ENCODE assay signal across 8 cellular contexts in genomic region chr15:85504739-85505676, GRCh38.
DNase-seq lines count a peak whose midpoint lies in the region; ATAC-seq and TF ChIP-seq lines count a peak whose summit lies in the region.

No MANE protein-coding gene starts in this region.

- H3K4me3 ChIP-seq in DND-41 (ENCODE audit: low read depth in 1 of 2, low read length in 2 of 2) (no peak overlapping the region), cardiac fibroblast (replicated peaks in 1 of 2; ENCODE audit: low read depth in 2 of 2, low read length in 2 of 2) (no peak overlapping the region), left lung (no peak overlapping the region)

- H4K20me1 ChIP-seq in DND-41 (ENCODE audit: insufficient read depth, low read length): peaks cover 8% of the 10 kb centered on the region; the same call in 1 of the 2 replicates

- peak; percentile 66 for TF ChIP-seq CTCF in DND-41 (IDR thresholded peaks at IDR 0.05; ENCODE audit: borderline replicate concordance, extremely low read depth, low read length, poor library complexity, severe bottlenecking)
- peak; percentile 50 for TF ChIP-seq CTCF in cardiac fibroblast (IDR thresholded peaks at IDR 0.05; ENCODE audit: low read depth, low read length)
- peak; percentile 47 to 50 for TF ChIP-seq CTCF in left lung (IDR thresholded peaks at IDR 0.05)

- DNase-seq in DND-41: peak; percentile 39
- peak; percentile 82 to 85 for DNase-seq in cardiac fibroblast (ENCODE audit: low read depth in 2 of 2)
- DNase-seq in left lung: no peak
- DNase-seq in stimulated activated CD8-positive, alpha-beta memory T cell treated with anti-CD3 and anti-CD28 coated beads, Interleukin-4, amount 100 ng/mL, for 48 hours: peak; percentile 56

- TF ChIP-seq RAD21 in Ishikawa (IDR thresholded peaks at IDR 0.05; ENCODE audit: low read depth): peak; percentile 61

- ATAC-seq in DND-41 (ENCODE audit: insufficient read depth, low read depth) (peak; percentile 61; the same call in 1 of the 3 replicates), SK-N-SH treated with all-trans-retinoic acid at 6 μM for 48 hours (peak; percentile 92), left lung (peak; percentile 84), GM18867 (IDR thresholded peaks at IDR 0.05; ENCODE audit: unreplicated experiment) (no peak), HG03469 (IDR thresholded peaks at IDR 0.05; ENCODE audit: unreplicated experiment) (no peak)

- TF ChIP-seq EP300 in Ishikawa (IDR thresholded peaks at IDR 0.05; ENCODE audit: borderline replicate concordance): no peak

- H3K27me3 ChIP-seq in DND-41 (ENCODE audit: insufficient read depth, low read length, poor library complexity) (no peaks in the 10 kb centered on the region), left lung (no peaks in the 10 kb centered on the region)

- H3K9ac ChIP-seq in DND-41 (ENCODE audit: low read depth, low read length): no peak overlapping the region

- intact Hi-C loops in left lung (cut with DNase I): loop anchor here in 1 of 2 donors (10.0 kb wide), 1 partner anchor 210 kb away; no protein-coding TSS in a partner anchor

- no peak overlapping the region for H2AFZ ChIP-seq in DND-41 (ENCODE audit: low read depth, low read length)

- H3K27ac ChIP-seq in DND-41 (ENCODE audit: low read length): no peak overlapping the region
- peak overlapping the region; percentile 41 to 49 for H3K27ac ChIP-seq in left lung

- H3K4me1 ChIP-seq in DND-41 (ENCODE audit: insufficient read depth, low read length) (no peaks in the 10 kb centered on the region), left lung (peaks cover 4 to 30% of the 10 kb centered on the region in 2 donors)

- no peaks in the 10 kb centered on the region for H3K36me3 ChIP-seq in DND-41 (ENCODE audit: insufficient read depth, low read length)
- H3K36me3 ChIP-seq in left lung: no peaks in the 10 kb centered on the region

- no peak overlapping the region for H3K4me2 ChIP-seq in DND-41 (ENCODE audit: insufficient read depth, low read length)

- H3K79me2 ChIP-seq in DND-41 (ENCODE audit: insufficient read depth, low read length): no peaks in the 10 kb centered on the region

- no peaks in the 10 kb centered on the region for H3K9me3 ChIP-seq in DND-41 (ENCODE audit: insufficient read depth, low read length, severe bottlenecking)
- H3K9me3 ChIP-seq in left lung: no peaks in the 10 kb centered on the region

TF ChIP-seq in Ishikawa, 13 proteins besides CTCF, POLR2A, EP300 and RAD21:
- TF ChIP-seq TAF1 (IDR thresholded peaks at IDR 0.05; ENCODE audit: low read depth) (no peak), TEAD4 (IDR thresholded peaks at IDR 0.05) (no peak), CEBPB (IDR thresholded peaks at IDR 0.05) (no peak), EGR1 (IDR thresholded peaks at IDR 0.05) (no peak), NFIC (IDR thresholded peaks at IDR 0.05) (no peak), ZBTB7A (IDR thresholded peaks at IDR 0.05; ENCODE audit: low read depth) (no peak), YY1 (IDR thresholded peaks at IDR 0.05; ENCODE audit: low read depth) (no peak), USF1 (IDR thresholded peaks at IDR 0.05) (no peak), FOXM1 (IDR thresholded peaks at IDR 0.05; ENCODE audit: borderline replicate concordance, low read depth) (no peak), MAX (IDR thresholded peaks at IDR 0.05) (no peak), CREB1 (IDR thresholded peaks at IDR 0.05; ENCODE audit: low read depth) (no peak), TCF12 (IDR thresholded peaks at IDR 0.05; ENCODE audit: low read depth) (no peak), REST (IDR thresholded peaks at IDR 0.05; ENCODE audit: low read depth) (no peak)
TF ChIP-seq in Ishikawa: peak in this region for 0.

TF ChIP-seq in SK-N-SH treated with all-trans-retinoic acid at 6 μM for 48 hours, 23 proteins besides CTCF, POLR2A, EP300 and RAD21:
- TF ChIP-seq ISL1 (CRISPR knock-in tag; IDR thresholded peaks at IDR 0.05) (no peak), ZNF565 (CRISPR knock-in tag; conservative IDR thresholded peaks at IDR 0.05; ENCODE audit: low read depth) (no peak), SNAI2 (CRISPR knock-in tag; IDR thresholded peaks at IDR 0.05) (no peak), TOX (CRISPR knock-in tag; IDR thresholded peaks at IDR 0.05; ENCODE audit: borderline replicate concordance) (no peak), BACH2 (CRISPR knock-in tag; IDR thresholded peaks at IDR 0.05; ENCODE audit: borderline replicate concordance) (no peak), PATZ1 (CRISPR knock-in tag; IDR thresholded peaks at IDR 0.05; ENCODE audit: borderline replicate concordance) (no peak), GLIS3 (CRISPR knock-in tag; IDR thresholded peaks at IDR 0.05) (no peak), ZNF8 (CRISPR knock-in tag; IDR thresholded peaks at IDR 0.05) (no peak), ZFP3 (CRISPR knock-in tag; IDR thresholded peaks at IDR 0.05) (no peak), ESRRG (CRISPR knock-in tag; IDR thresholded peaks at IDR 0.05) (no peak), CSRNP3 (CRISPR knock-in tag; IDR thresholded peaks at IDR 0.05) (no peak), ZC3H10 (CRISPR knock-in tag; IDR thresholded peaks at IDR 0.05) (no peak), ARNTL (CRISPR knock-in tag; IDR thresholded peaks at IDR 0.05; ENCODE audit: borderline replicate concordance, low read depth) (no peak), TCF4 (CRISPR knock-in tag; IDR thresholded peaks at IDR 0.05; ENCODE audit: borderline replicate concordance) (no peak), CREB5 (CRISPR knock-in tag; IDR thresholded peaks at IDR 0.05; ENCODE audit: low read depth) (no peak), ZNF70 (CRISPR knock-in tag; IDR thresholded peaks at IDR 0.05) (no peak), CSDC2 (CRISPR knock-in tag; IDR thresholded peaks at IDR 0.05) (no peak), OSR1 (CRISPR knock-in tag; IDR thresholded peaks at IDR 0.05) (no peak), ZFP30 (CRISPR knock-in tag; IDR thresholded peaks at IDR 0.05) (no peak)
TF ChIP-seq in SK-N-SH treated with all-trans-retinoic acid at 6 μM for 48 hours: peak in this region for 0.

Comparison
In these comparisons a context has a peak if more than half of its experiments do, and no peak if none do; other contexts are left out.
1. ATAC-seq: peak in DND-41 (single experiment), SK-N-SH treated with all-trans-retinoic acid at 6 μM for 48 hours (single experiment) and left lung (single experiment); none in GM18867 (single experiment) and HG03469 (single experiment).
2. DNase-seq: peak in DND-41 (single experiment), cardiac fibroblast (2 of 2) and stimulated activated CD8-positive, alpha-beta memory T cell treated with anti-CD3 and anti-CD28 coated beads, Interleukin-4, amount 100 ng/mL, for 48 hours (single experiment); none in left lung (0 of 2).
3. Peak in every context shown above with its lines, with median percentiles within 50 percentile points of each other: CTCF ChIP-seq.